ENCODE assay signal across 19 cellular contexts in genomic region chr19:10462557-10462956, GRCh38. TPM values are rescaled to one million over a fixed set of nuclear protein-coding genes. Genes with fewer than 3 reads are reported as not detected.
"Had no signal": no experiment of that assay in that cellular context is flagged by ENCODE, and none has a peak within 500 bp of the region (broad histone marks: within the 10 kb centered on the region; RNA-seq: fewer than 3 reads in every experiment).

No MANE protein-coding gene starts in this region.

- ATAC-seq: left ventricle myocardium superior; mucosa of descending colon; naive thymus-derived CD8-positive, alpha-beta T cell; stimulated activated naive CD8-positive, alpha-beta T cell treated with anti-CD3 and anti-CD28 coated beads, Interleukin-15, Interleukin-2, amounts not matched to agents 100 U/mL and 50 U/mL, for 24 hours had no signal

- DNase-seq: activated CD4-positive, alpha-beta memory T cell treated with anti-CD3 and anti-CD28 coated beads for 36 hours; activated CD4-positive, alpha-beta T cell treated with anti-CD3 and anti-CD28 coated beads for 4 hours; activated naive CD4-positive, alpha-beta T cell treated with Interleukin-2 at 50 U/mL for 16 hours; dorsolateral prefrontal cortex; left ventricle myocardium superior; mesenchymal stem cell; mucosa of descending colon; naive thymus-derived CD8-positive, alpha-beta T cell; occipital lobe; posterior cingulate gyrus; stimulated activated CD4-positive, alpha-beta T cell treated with anti-CD3 and anti-CD28 coated beads, Interleukin-2, amount 100 ng/mL, for 24 hours; stimulated activated naive CD8-positive, alpha-beta T cell treated with anti-CD3 and anti-CD28 coated beads, Interleukin-15, Interleukin-2, amounts not matched to agents 100 U/mL and 50 U/mL, for 24 hours; substantia nigra; tibial artery had no signal

- H3K27ac Mint-ChIP-seq: activated CD4-positive, alpha-beta memory T cell treated with anti-CD3 and anti-CD28 coated beads for 36 hours had no signal

- H3K27me3 ChIP-seq: cardiac muscle cell, dorsolateral prefrontal cortex, tibial artery had no signal

- H3K27me3 Mint-ChIP-seq: activated CD4-positive, alpha-beta memory T cell treated with anti-CD3 and anti-CD28 coated beads for 36 hours; naive thymus-derived CD8-positive, alpha-beta T cell had no signal

- H3K4me3 ChIP-seq: cardiac muscle cell, mucosa of descending colon, SK-N-MC, tibial artery had no signal

- H3K9me3 Mint-ChIP-seq: activated CD4-positive, alpha-beta memory T cell treated with anti-CD3 and anti-CD28 coated beads for 36 hours; naive thymus-derived CD8-positive, alpha-beta T cell had no signal

- H3K27ac ChIP-seq: cardiac muscle cell, SK-N-MC, tibial artery had no signal

- H3K36me3 ChIP-seq: cardiac muscle cell had no signal

- FAIRE-seq: TTC549, urothelium cell line had no signal

- H3K4me3 Mint-ChIP-seq: activated CD4-positive, alpha-beta memory T cell treated with anti-CD3 and anti-CD28 coated beads for 36 hours had no signal

- H3K9me3 ChIP-seq: mucosa of descending colon, tibial artery had no signal

- H3K36me3 Mint-ChIP-seq: activated CD4-positive, alpha-beta memory T cell treated with anti-CD3 and anti-CD28 coated beads for 36 hours had no signal

RNA-seq across cellular contexts. Expression of gene S1PR5, which starts 54.7 kb away (rescaled TPM):
- total RNA-seq: left ventricle myocardium superior; T-helper 2 cell treated with Interferon-gamma antibody and Interleukin-4, amounts not matched to agents 100 ng/mL and 5 ng/mL, for 36 hours had no signal
